In genomic region chr3:167728176-167728575, GRCh38 we compare ENCODE assay signal across 1 cellular context.
TF ChIP-seq lines count a peak whose summit lies in the region.

No MANE protein-coding gene starts in this region.

TF ChIP-seq in GM12878, 131 proteins besides CTCF, POLR2A, EP300 and RAD21:
- TF ChIP-seq, protein P1, sequence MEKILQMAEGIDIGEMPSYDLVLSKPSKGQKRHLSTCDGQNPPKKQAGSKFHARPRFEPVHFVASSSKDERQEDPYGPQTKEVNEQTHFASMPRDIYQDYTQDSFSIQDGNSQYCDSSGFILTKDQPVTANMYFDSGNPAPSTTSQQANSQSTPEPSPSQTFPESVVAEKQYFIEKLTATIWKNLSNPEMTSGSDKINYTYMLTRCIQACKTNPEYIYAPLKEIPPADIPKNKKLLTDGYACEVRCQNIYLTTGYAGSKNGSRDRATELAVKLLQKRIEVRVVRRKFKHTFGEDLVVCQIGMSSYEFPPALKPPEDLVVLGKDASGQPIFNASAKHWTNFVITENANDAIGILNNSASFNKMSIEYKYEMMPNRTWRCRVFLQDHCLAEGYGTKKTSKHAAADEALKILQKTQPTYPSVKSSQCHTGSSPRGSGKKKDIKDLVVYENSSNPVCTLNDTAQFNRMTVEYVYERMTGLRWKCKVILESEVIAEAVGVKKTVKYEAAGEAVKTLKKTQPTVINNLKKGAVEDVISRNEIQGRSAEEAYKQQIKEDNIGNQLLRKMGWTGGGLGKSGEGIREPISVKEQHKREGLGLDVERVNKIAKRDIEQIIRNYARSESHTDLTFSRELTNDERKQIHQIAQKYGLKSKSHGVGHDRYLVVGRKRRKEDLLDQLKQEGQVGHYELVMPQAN (conservative IDR thresholded peaks at IDR 0.05) = no peak
- TF ChIP-seq NBN (IDR thresholded peaks at IDR 0.05) (no peak), SMARCA5 (IDR thresholded peaks at IDR 0.05) (no peak), GABPA (IDR thresholded peaks at IDR 0.05; ENCODE audit: low read depth) (no peak), NFIC (IDR thresholded peaks at IDR 0.05; ENCODE audit: low read depth, low read length) (no peak), BRCA1 (IDR thresholded peaks at IDR 0.05; ENCODE audit: low read depth, low read length) (no peak), LARP7 (IDR thresholded peaks at IDR 0.05) (no peak), MTA3 (IDR thresholded peaks at IDR 0.05; ENCODE audit: borderline replicate concordance, low read length) (no peak), ZNF384 (IDR thresholded peaks at IDR 0.05; ENCODE audit: borderline replicate concordance, low read depth, low read length) (no peak), FOS (IDR thresholded peaks at IDR 0.05; ENCODE audit: borderline replicate concordance, extremely low read depth, insufficient read length) (no peak), RUNX3 (IDR thresholded peaks at IDR 0.05; ENCODE audit: low read length) (no peak), KAT2A (conservative IDR thresholded peaks at IDR 0.05; ENCODE audit: control insufficient read depth, low read depth, low read length) (no peak), CREM (IDR thresholded peaks at IDR 0.05; ENCODE audit: low read depth) (no peak), SRF (IDR thresholded peaks at IDR 0.05; ENCODE audit: low read depth in 2 of 2, low read length in 2 of 2) (no peak), TCF3 (IDR thresholded peaks at IDR 0.05; ENCODE audit: borderline replicate concordance, insufficient read depth, low read depth, low read length) (no peak), MXI1 (IDR thresholded peaks at IDR 0.05; ENCODE audit: low read depth, low read length) (no peak)
